2 cellular contexts compared by ENCODE assay signal in genomic region chr17:8830141-8830540, GRCh38.
TF ChIP-seq lines count a peak whose summit lies in the region.

No MANE protein-coding gene starts in this region.

TF ChIP-seq in GM23338, 12 proteins besides CTCF, POLR2A, EP300 and RAD21:
- TF ChIP-seq ETS1 (IDR thresholded peaks at IDR 0.05) (no peak), EZH2 (IDR thresholded peaks at IDR 0.05; ENCODE audit: low read depth, unreplicated experiment) (no peak), STAT1 (IDR thresholded peaks at IDR 0.05; ENCODE audit: unreplicated experiment) (no peak), EZH2phosphoT487 (IDR thresholded peaks at IDR 0.05; ENCODE audit: unreplicated experiment) (no peak), POLR2AphosphoS5 (IDR thresholded peaks at IDR 0.05; ENCODE audit: low read depth) (no peak), ZNF114 (CRISPR knock-in tag; IDR thresholded peaks at IDR 0.05) (no peak), CREB1 (CRISPR knock-in tag; IDR thresholded peaks at IDR 0.05; ENCODE audit: low read depth) (no peak), REST (IDR thresholded peaks at IDR 0.05; ENCODE audit: unreplicated experiment) (no peak), NANOG (IDR thresholded peaks at IDR 0.05; ENCODE audit: borderline replicate concordance) (no peak), JUNB (IDR thresholded peaks at IDR 0.05; ENCODE audit: unreplicated experiment) (no peak), ZNF331 (CRISPR knock-in tag; IDR thresholded peaks at IDR 0.05; ENCODE audit: low read depth) (no peak), ZNF462 (CRISPR knock-in tag; IDR thresholded peaks at IDR 0.05) (no peak)

TF ChIP-seq in GM12878, 131 proteins besides CTCF, POLR2A, EP300 and RAD21:
- TF ChIP-seq FOXK2 (IDR thresholded peaks at IDR 0.05), result no peak
- peak; percentile 11; the same call in 1 of the 2 replicates for TF ChIP-seq POLR2AphosphoS5 (IDR thresholded peaks at IDR 0.05; ENCODE audit: low read length)
- no peak for TF ChIP-seq HSF1 (IDR thresholded peaks at IDR 0.05; ENCODE audit: low read depth, low read length)
- TF ChIP-seq ASH2L (IDR thresholded peaks at IDR 0.05; ENCODE audit: borderline replicate concordance, low read depth), result no peak
- TF ChIP-seq POLR2AphosphoS2 (IDR thresholded peaks at IDR 0.05; ENCODE audit: low read depth, low read length), result peak; percentile 50; the same call in 1 of the 2 replicates
- no peak for TF ChIP-seq FOXM1 (IDR thresholded peaks at IDR 0.05; ENCODE audit: low read depth, low read length)
- TF ChIP-seq E2F4 (IDR thresholded peaks at IDR 0.05; ENCODE audit: low read depth, low read length), result no peak
- no peak for TF ChIP-seq ETV6 (conservative IDR thresholded peaks at IDR 0.05 in 1 of 2, IDR thresholded peaks at IDR 0.05 in 1 of 2; ENCODE audit: borderline replicate concordance in 1 of 2, low read depth in 1 of 2)
- TF ChIP-seq BMI1 (IDR thresholded peaks at IDR 0.05; ENCODE audit: borderline replicate concordance), result no peak
